In the genomic region with DNA sequence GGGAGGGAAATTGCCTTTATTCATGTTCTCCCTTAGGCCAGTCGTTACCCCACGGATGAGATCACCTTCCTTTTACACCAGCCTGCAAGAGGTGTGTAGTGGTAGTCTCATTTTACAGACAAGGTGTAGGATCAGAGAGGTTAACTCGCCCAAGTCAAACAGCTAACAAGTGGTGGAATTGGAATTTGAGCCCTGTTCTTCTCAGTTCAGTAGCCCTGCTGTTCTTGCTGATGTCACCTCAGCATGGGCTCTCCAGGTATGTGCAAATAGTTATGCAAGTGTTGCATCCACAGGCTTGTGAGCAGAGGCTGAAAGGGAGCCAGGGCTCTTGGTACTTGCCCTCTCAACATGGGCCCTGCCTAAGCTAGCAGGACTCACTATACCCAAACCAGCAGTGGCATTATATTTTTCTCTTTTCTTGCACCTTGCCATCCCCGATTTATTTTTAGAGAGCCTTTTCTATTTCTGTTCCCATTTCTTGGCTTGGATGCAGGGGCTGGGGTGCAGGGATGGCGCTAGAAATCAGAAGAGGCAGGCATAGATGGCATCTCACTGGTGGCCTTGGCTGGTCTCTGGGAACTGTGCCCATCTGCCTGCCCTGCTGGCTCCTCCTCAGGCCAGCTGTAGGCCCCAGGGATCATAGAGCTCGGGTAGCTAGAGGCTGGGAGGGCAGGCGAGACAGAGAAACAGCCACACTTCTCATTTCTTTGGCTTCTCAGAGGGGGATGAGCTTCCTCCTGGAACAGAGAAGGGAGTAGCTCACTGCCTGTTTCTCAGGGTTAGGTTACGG, we compare ENCODE assay signal across 10 cellular contexts. TPM values are rescaled to one million over a fixed set of nuclear protein-coding genes. Genes with fewer than 3 reads are reported as not detected.
DNase-seq lines count a peak whose midpoint lies in the region; ATAC-seq and TF ChIP-seq lines count a peak whose summit lies in the region.
"Had no signal": no experiment of that assay in that cellular context is flagged by ENCODE, and none has a peak within 500 bp of the region (broad histone marks: within the 10 kb centered on the region; RNA-seq: fewer than 3 reads in every experiment).

No MANE protein-coding gene starts in this region.

- H3K79me2 ChIP-seq in smooth muscle cell (ENCODE audit: low read depth) = peaks cover 62% of the 10 kb centered on the region

- peak; percentile 46 for DNase-seq in LNCaP clone FGC (ENCODE audit: low read depth)
- peak; percentile 64 for DNase-seq in astrocyte of the hippocampus (ENCODE audit: low read depth, low spot score)
- DNase-seq in iPS-NIHi7 (ENCODE audit: extremely low spot score) = peak; percentile 73
- DNase-seq in smooth muscle cell (lab: John Stamatoyannopoulos, UW; ENCODE audit: unreplicated experiment) = no peak
- DNase-seq in HPDE6-E6E7 (ENCODE audit: extremely low spot score) = no peak
- no peak for DNase-seq in NCI-H1436 (lab: John Stamatoyannopoulos, UW)
- no peak for DNase-seq in AG08396 (ENCODE audit: low spot score)
- DNase-seq: activated T-cell treated with anti-CD3 and anti-CD28 coated beads, Interleukin-2, amount 50 U/mL, for 72 hours had no signal

- H3K4me3 ChIP-seq in LNCaP clone FGC (ENCODE audit: low read depth, low read length) (no peak overlapping the region), smooth muscle cell (no peak overlapping the region)

- peak overlapping the region; percentile 75 for H3K27ac ChIP-seq in smooth muscle cell (ENCODE audit: low read depth)
- H3K27ac ChIP-seq: neutrophil had no signal

- H3K9me3 ChIP-seq in smooth muscle cell (replicated peaks; ENCODE audit: low read depth) = no peaks in the 10 kb centered on the region
- H3K9me3 ChIP-seq: neutrophil had no signal

- H2AFZ ChIP-seq in smooth muscle cell (ENCODE audit: low read depth) = no peak overlapping the region

- H3F3A ChIP-seq in smooth muscle cell (ENCODE audit: low read depth) = peaks cover 24% of the 10 kb centered on the region

- peak overlapping the region; percentile 52 for H3K4me2 ChIP-seq in smooth muscle cell

- no peak overlapping the region for H3K9ac ChIP-seq in smooth muscle cell (ENCODE audit: low read depth)

- H3K4me1 ChIP-seq in smooth muscle cell (ENCODE audit: low read depth) = peaks cover 29% of the 10 kb centered on the region

- 76% methylated on average over 8 of the region's 8 CpGs for WGBS in smooth muscle cell (ENCODE audit: low lambda C conversion rate)

- ATAC-seq in HG02852 (IDR thresholded peaks at IDR 0.05; ENCODE audit: unreplicated experiment) = no peak
- ATAC-seq: activated T-cell treated with anti-CD3 and anti-CD28 coated beads, Interleukin-2, amount 50 U/mL, for 72 hours had no signal

- no peaks in the 10 kb centered on the region for H3K36me3 ChIP-seq in smooth muscle cell (ENCODE audit: low read depth)

- TF ChIP-seq CTCF in LNCaP clone FGC (IDR thresholded peaks at IDR 0.05; ENCODE audit: control insufficient read depth, extremely low read depth, insufficient read depth) (no peak), smooth muscle cell (IDR thresholded peaks at IDR 0.05; ENCODE audit: borderline replicate concordance, insufficient read depth, poor library complexity, severe bottlenecking) (no peak)

- no peaks in the 10 kb centered on the region for H3K27me3 ChIP-seq in smooth muscle cell (ENCODE audit: low read depth)
- H3K27me3 ChIP-seq: neutrophil had no signal

- H4K20me1 ChIP-seq in smooth muscle cell (ENCODE audit: low read depth) = no peaks in the 10 kb centered on the region

RNA-seq across cellular contexts. Expression of gene PPARD, which starts 18.2 kb away (rescaled TPM):
- total RNA-seq in smooth muscle cell = 8.2 and 10.6 TPM in 2 replicates
- 25.7 and 31.1 TPM in 2 replicates for polyA plus RNA-seq in smooth muscle cell

Comparison
In these comparisons a context has a peak if more than half of its experiments do, and no peak if none do; other contexts are left out.
1. DNase-seq: peak in LNCaP clone FGC (single experiment), astrocyte of the hippocampus (single experiment) and iPS-NIHi7 (single experiment); none in smooth muscle cell (single experiment), HPDE6-E6E7 (single experiment), NCI-H1436 (single experiment) and AG08396 (single experiment).